14 cellular contexts compared by ENCODE assay signal in genomic region chr19:54662730-54663129, GRCh38. TPM values are rescaled to one million over a fixed set of nuclear protein-coding genes. Genes with fewer than 3 reads are reported as not detected.
DNase-seq lines count a peak whose midpoint lies in the region; ATAC-seq, FAIRE-seq and TF ChIP-seq lines count a peak whose summit lies in the region.
"Had no signal": no experiment of that assay in that cellular context is flagged by ENCODE, and none has a peak within 500 bp of the region (broad histone marks: within the 10 kb centered on the region; RNA-seq: fewer than 3 reads in every experiment).

TSS of gene LILRB4 (plus strand) at chr19:54662985. CDS start at chr19:54663034, 49 bp downstream.

- DNase-seq in GM12878 (ENCODE audit: low read depth, low spot score) (no peak), mucosa of gallbladder (ENCODE audit: low spot score) (peak; percentile 26), EL (no peak), HuH-7 (ENCODE audit: low spot score) (no peak)
- DNase-seq: activated CD4-positive, alpha-beta T cell treated with anti-CD3 and anti-CD28 coated beads for 36 hours; DMS79; NCI-H187 treated with DMSO at 0.1 percent for 48 hours had no signal

- no peak for TF ChIP-seq EP300 in GM12878 (IDR thresholded peaks at IDR 0.05; ENCODE audit: borderline replicate concordance in 1 of 2, control insufficient read depth in 1 of 2, low read depth in 2 of 2, low read length in 2 of 2)

- CTCF ChIA-PET in GM12878 (lab: Yijun Ruan, JAX) = interaction anchor here (0.8 to 20.7 kb wide), 7 partner anchors 9 to 184 kb away, joined by 3 to 842 read pairs (median 4); no protein-coding TSS in a partner anchor

- no peaks in the 10 kb centered on the region for H3K9me2 ChIP-seq in DOHH2 (replicated peaks; ENCODE audit: control insufficient read depth, low read length)

- 0% methylated on average over 7 of the region's 7 CpGs for WGBS in GM12878 (ENCODE audit: insufficient coverage, insufficient replicate concordance, low lambda C conversion rate, missing lambda C conversion rate)

- peak; percentile 82 for FAIRE-seq in GM12878 (lab: Jason Lieb, UNC)

- H3K79me2 ChIP-seq in DOHH2 (ENCODE audit: control insufficient read depth, low read length) (no peaks in the 10 kb centered on the region), GM12878 (ENCODE audit: control insufficient read depth, insufficient read depth, low read length) (no peaks in the 10 kb centered on the region)

- ATAC-seq in GM19395 (IDR thresholded peaks at IDR 0.05; ENCODE audit: unreplicated experiment) (peak; percentile 50), GM12878 (peak; percentile 79), GM21576 (IDR thresholded peaks at IDR 0.05; ENCODE audit: unreplicated experiment) (no peak), HG03342 (IDR thresholded peaks at IDR 0.05; ENCODE audit: unreplicated experiment) (no peak)
- ATAC-seq: activated CD4-positive, alpha-beta T cell treated with anti-CD3 and anti-CD28 coated beads for 36 hours; body of pancreas; T-cell had no signal

- H3K27me3 ChIP-seq in DOHH2 (ENCODE audit: control insufficient read depth, low read length) (peaks cover 17% of the 10 kb centered on the region), GM12878 (replicated peaks in 1 of 2; ENCODE audit: control insufficient read depth in 2 of 2, insufficient read depth in 2 of 2, low read length in 1 of 2) (no peaks in the 10 kb centered on the region)
- H3K27me3 ChIP-seq: body of pancreas had no signal

- H3K9me3 ChIP-seq in DOHH2 (ENCODE audit: control insufficient read depth, insufficient read depth, low read length) (no peaks in the 10 kb centered on the region), GM12878 (replicated peaks; ENCODE audit: control insufficient read depth, insufficient read depth, low read length) (no peaks in the 10 kb centered on the region; the same call in 1 of the 3 replicates)
- H3K9me3 ChIP-seq: body of pancreas had no signal

- H3K4me2 ChIP-seq in DOHH2 (ENCODE audit: low read length) = peak within 1 kb of the TSS; percentile 30; the same call in 1 of the 2 replicates
- peak within 1 kb of the TSS; percentile 88 for H3K4me2 ChIP-seq in GM12878 (ENCODE audit: control insufficient read depth, insufficient read depth)

- RAD21 ChIA-PET in GM12878 (lab: Charles Lee; ENCODE audit: unreplicated experiment) = interaction anchor here (1.2 to 3.8 kb wide), 5 partner anchors 9 to 46 kb away, joined by 8 to 24 read pairs (median 11); no protein-coding TSS in a partner anchor

- H3K27ac ChIP-seq in DOHH2 (ENCODE audit: low read depth, low read length) (no peak within 1 kb of the TSS), GM12878 (ENCODE audit: control insufficient read depth, insufficient read depth) (peak within 1 kb of the TSS; percentile 57)

- POLR2A ChIA-PET in GM12878 (lab: Charles Lee) = interaction anchor here (0.9 to 3.0 kb wide), 2 partner anchors 11 to 45 kb away, joined by 5 to 21 read pairs; no protein-coding TSS in a partner anchor

- TF ChIP-seq CTCF in DOHH2 (IDR thresholded peaks at IDR 0.05; ENCODE audit: low read depth, low read length, poor library complexity, severe bottlenecking) = no peak
- no peak for TF ChIP-seq CTCF in GM12878 (IDR thresholded peaks at IDR 0.05 in 2 of 3, conservative IDR thresholded peaks at IDR 0.05 in 1 of 3; ENCODE audit: control insufficient read depth in 2 of 3, extremely low read depth in 1 of 3, insufficient read depth in 1 of 3, low read depth in 3 of 3, low read length in 3 of 3)

- no peaks in the 10 kb centered on the region for H3K36me3 ChIP-seq in DOHH2 (ENCODE audit: control insufficient read depth, low read length)
- no peaks in the 10 kb centered on the region for H3K36me3 ChIP-seq in GM12878 (ENCODE audit: control insufficient read depth in 2 of 2, insufficient read depth in 2 of 2, low read length in 1 of 2)

- TF ChIP-seq POLR2A in GM12878 (IDR thresholded peaks at IDR 0.05; ENCODE audit: low read depth, low read length) = no peak; the same call in 1 of the 2 replicates

- peak within 1 kb of the TSS; percentile 36 for H3K9ac ChIP-seq in GM12878 (ENCODE audit: control insufficient read depth, insufficient read depth, low read length)

- no peaks in the 10 kb centered on the region for H4K20me1 ChIP-seq in DOHH2 (ENCODE audit: control insufficient read depth, insufficient read depth, low read depth, low read length)
- H4K20me1 ChIP-seq in GM12878 (ENCODE audit: control insufficient read depth, insufficient read depth) = no peaks in the 10 kb centered on the region

- intact Hi-C loops in GM12878 (cut with micrococcal nuclease; ENCODE audit: unreplicated experiment) = loop anchor here (5.0 kb wide), 1 partner anchor 255 kb away; no protein-coding TSS in a partner anchor

- no peak for TF ChIP-seq RAD21 in GM12878 (IDR thresholded peaks at IDR 0.05; ENCODE audit: insufficient read depth, low read depth, low read length)

- H2AFZ ChIP-seq in GM12878 (ENCODE audit: control insufficient read depth, low read depth, low read length) = peak within 1 kb of the TSS; percentile 28; the same call in 1 of the 2 replicates

- SMC1A ChIA-PET in GM12878 (lab: Charles Lee; ENCODE audit: uncharacterized antibody, unreplicated experiment) = interaction anchor here (2.9 to 4.2 kb wide), 3 partner anchors 10 to 181 kb away, joined by 11 to 31 read pairs (median 20); no protein-coding TSS in a partner anchor

- BruUV-seq in GM12878 (replicated peaks; lab: Mats Ljungman, UMichigan) = no TSS peak

- in situ Hi-C loops in GM12878 (cut with MboI) = no loop called here

- no peak within 1 kb of the TSS for H3K4me3 ChIP-seq in DOHH2 (ENCODE audit: low read length)
- peak within 1 kb of the TSS; percentile 49 for H3K4me3 ChIP-seq in GM12878
- H3K4me3 ChIP-seq: body of pancreas had no signal

- H3F3A ChIP-seq in DOHH2 (ENCODE audit: control insufficient read depth, insufficient read depth) = no peaks in the 10 kb centered on the region

- peaks cover 44% of the 10 kb centered on the region for H3K4me1 ChIP-seq in DOHH2 (ENCODE audit: control insufficient read depth, low read length)
- peaks cover 34% of the 10 kb centered on the region for H3K4me1 ChIP-seq in GM12878 (ENCODE audit: control insufficient read depth, insufficient read depth, low read length)
- H3K4me1 ChIP-seq: body of pancreas had no signal

TF ChIP-seq in GM12878, 131 proteins besides CTCF, POLR2A, EP300 and RAD21 (continues in another document):
- TF ChIP-seq RFX5 (IDR thresholded peaks at IDR 0.05; ENCODE audit: low read depth, low read length) (no peak), BRCA1 (IDR thresholded peaks at IDR 0.05; ENCODE audit: low read depth, low read length) (no peak), ZNF687 (IDR thresholded peaks at IDR 0.05) (0 out of 2 replicates have a peak, but pooled peaks have one; percentile 32), NR2F1 (conservative IDR thresholded peaks at IDR 0.05) (no peak), RBBP5 (conservative IDR thresholded peaks at IDR 0.05) (no peak), BACH1 (IDR thresholded peaks at IDR 0.05; ENCODE audit: borderline replicate concordance) (no peak), RUNX3 (IDR thresholded peaks at IDR 0.05; ENCODE audit: low read length) (peak; percentile 33; the same call in 1 of the 2 replicates), SPI1 (IDR thresholded peaks at IDR 0.05; ENCODE audit: borderline replicate concordance, insufficient read depth, low read depth, low read length) (peak; percentile 45; the same call in 1 of the 2 replicates)

RNA-seq across cellular contexts. Expression of gene LILRB4, which starts in this region (rescaled TPM):
- 18.8 and 20.1 TPM in 2 replicates for total RNA-seq in GM12878 (2013; cell fraction: nucleolus; rRNA removed)
- total RNA-seq in GM12878 (2014; rRNA removed) (18.3 and 18.4 TPM in 2 replicates), GM12878 (2014; rRNA removed; fragmentation: Illumina TruSeq; extraction: Trizol) (16.2 and 16.5 TPM in 2 replicates), GM12878 (2021) (25.2 and 26.0 TPM in 2 replicates), mucosa of gallbladder (16.4 TPM)
- 2.5 TPM for polyA plus RNA-seq in GM12878 (2011; ENCODE audit: low read depth)
- polyA plus RNA-seq in GM12878 (2011; rRNA removed) (1.5 and 3.1 TPM in 2 replicates), GM12878 (2014; fragmentation: Illumina TruSeq; extraction: Trizol) (17.4 and 28.7 TPM in 2 replicates), GM12878 (2014; fragmentation: Nextera tagmentation; extraction: Ambion mirVana) (1 to 10 TPM; 2.0 to 4.9 TPM), GM12878 (2014; rRNA removed) (39.8 and 39.9 TPM in 2 replicates), GM12878 (2016; fragmentation: Nextera tagmentation; extraction: Ambion mirVana) (10 to 100 TPM; 14.3 to 15.5 TPM)
- 3.9 and 4.7 TPM in 2 replicates for polyA plus RNA-seq in GM12878 (2011; cell fraction: cytosol; rRNA removed)
- 7.5 and 8.1 TPM in 2 replicates for polyA plus RNA-seq in GM12878 (2011; cell fraction: nucleus; rRNA removed)
- polyA plus RNA-seq in GM12878 (2012) = 5.3 and 5.5 TPM in 2 replicates
- polyA minus RNA-seq in GM12878 (2011; rRNA and poly(A)+ RNA removed) = 3.7 and 4.8 TPM in 2 replicates
- polyA minus RNA-seq in GM12878 (2011; cell fraction: cytosol; rRNA and poly(A)+ RNA removed) = 1.1 TPM in 1 of 2 replicates, not detected in the other
- 2.9 and 3.0 TPM in 2 replicates for polyA minus RNA-seq in GM12878 (2011; cell fraction: nucleus; rRNA and poly(A)+ RNA removed)
- total RNA-seq: activated CD4-positive, alpha-beta T cell treated with anti-CD3 and anti-CD28 coated beads for 36 hours; osteocyte had no signal

Comparison
In these comparisons a context has a peak if more than half of its experiments do, and no peak if none do; other contexts are left out.
1. ATAC-seq: peak in GM19395 (single experiment) and GM12878 (single experiment); none in GM21576 (single experiment) and HG03342 (single experiment).